In genomic region chr20:13580725-13581124, GRCh38 we compare ENCODE assay signal across 15 cellular contexts. TPM values are rescaled to one million over a fixed set of nuclear protein-coding genes. Genes with fewer than 3 reads are reported as not detected.
DNase-seq lines count a peak whose midpoint lies in the region; ATAC-seq and TF ChIP-seq lines count a peak whose summit lies in the region.
"Had no signal": no experiment of that assay in that cellular context is flagged by ENCODE, and none has a peak within 500 bp of the region (broad histone marks: within the 10 kb centered on the region; RNA-seq: fewer than 3 reads in every experiment).

No MANE protein-coding gene starts in this region.

- H3K36me3 ChIP-seq in heart right ventricle, result peaks cover 0 to 46% (median 5%) of the 10 kb centered on the region in 9 donors
- peaks cover 26% of the 10 kb centered on the region for H3K36me3 ChIP-seq in left ventricle myocardium inferior
- no peaks in the 10 kb centered on the region for H3K36me3 ChIP-seq in brain microvascular endothelial cell (replicated peaks)
- no peaks in the 10 kb centered on the region for H3K36me3 ChIP-seq in MM.1S (replicated peaks; ENCODE audit: insufficient read depth, low read length)

- 76 to 79% methylated on average over 5 of the region's 5 CpGs for WGBS in heart right ventricle, 2 donors

- in situ Hi-C loops in brain microvascular endothelial cell (cut with HindIII; ENCODE audit: low pct_ligation_motif_present, low sequenced_read_pairs), result no loop called here

- H3K4me3 ChIP-seq in heart right ventricle (no peak overlapping the region), left ventricle myocardium inferior (no peak overlapping the region), brain microvascular endothelial cell (ENCODE audit: low read depth, low read length) (no peak overlapping the region), MM.1S (ENCODE audit: low read length) (no peak overlapping the region)
- H3K4me3 ChIP-seq: HAP-1 had no signal

- H2AFZ ChIP-seq in MM.1S (ENCODE audit: low read length), result no peak overlapping the region

- no peaks in the 10 kb centered on the region for H3F3A ChIP-seq in MM.1S (ENCODE audit: insufficient read depth, low read length)

- intact Hi-C loops in heart right ventricle (cut with DNase I) (no loop called here), cardiac septum (cut with DNase I) (no loop called here), left ventricle myocardium inferior (cut with micrococcal nuclease) (no loop called here)

- no peaks in the 10 kb centered on the region for H3K9me2 ChIP-seq in MM.1S (replicated peaks; ENCODE audit: insufficient read depth, low read length)

- peaks cover 0 to 21% (median 2%) of the 10 kb centered on the region in 11 donors for H3K9me3 ChIP-seq in heart right ventricle
- peaks cover 15% of the 10 kb centered on the region for H3K9me3 ChIP-seq in left ventricle myocardium inferior (replicated peaks)
- H3K9me3 ChIP-seq in MM.1S (replicated peaks; ENCODE audit: insufficient read depth, low read length), result no peaks in the 10 kb centered on the region

- H3K9ac ChIP-seq in MM.1S (ENCODE audit: low read length), result no peak overlapping the region

- peak overlapping the region in 1 of 10 donors; percentile 6 for H3K27ac ChIP-seq in heart right ventricle
- H3K27ac ChIP-seq in left ventricle myocardium inferior (replicated peaks), result peak overlapping the region; percentile 20
- no peak overlapping the region for H3K27ac ChIP-seq in brain microvascular endothelial cell
- H3K27ac ChIP-seq in MM.1S (ENCODE audit: low read length), result no peak overlapping the region

- H3K4me1 ChIP-seq in heart right ventricle, result peaks cover 0 to 3% (median 0%) of the 10 kb centered on the region in 9 donors
- no peaks in the 10 kb centered on the region for H3K4me1 ChIP-seq in left ventricle myocardium inferior
- no peaks in the 10 kb centered on the region for H3K4me1 ChIP-seq in MM.1S (ENCODE audit: low read length)
- H3K4me1 ChIP-seq: HAP-1 had no signal

- TF ChIP-seq CTCF in heart right ventricle (IDR thresholded peaks at IDR 0.05) (no peak), left ventricle myocardium inferior (IDR thresholded peaks at IDR 0.05; ENCODE audit: borderline replicate concordance) (no peak), brain microvascular endothelial cell (IDR thresholded peaks at IDR 0.05; ENCODE audit: low read depth, low read length, missing control alignments) (no peak), MM.1S (IDR thresholded peaks at IDR 0.05; ENCODE audit: low read length) (no peak)

- H3K79me2 ChIP-seq in MM.1S (ENCODE audit: low read length), result no peaks in the 10 kb centered on the region

- no peak overlapping the region for H3K4me2 ChIP-seq in MM.1S (ENCODE audit: low read depth, low read length)

- ATAC-seq in heart right ventricle, result peak in 5 of 8 donors; percentile 51 to 79 (median 61)
- peak; percentile 45 for ATAC-seq in left lobe of liver

- H4K20me1 ChIP-seq in MM.1S (ENCODE audit: insufficient read depth, low read length), result no peaks in the 10 kb centered on the region

- DNase-seq in heart right ventricle (no peak), cardiac septum (ENCODE audit: low spot score) (no peak), left ventricle myocardium inferior (no peak), left lobe of liver (ENCODE audit: low spot score) (no peak), brain microvascular endothelial cell (no peak), MM.1S (no peak)
- DNase-seq: C1 segment of cervical spinal cord; Calu3; CD4-positive, alpha-beta memory T cell; COR-L47; DMS53; DND-41; GOT3; HFFc6 had no signal

- H3K27me3 ChIP-seq in heart right ventricle (no peaks in the 10 kb centered on the region), left ventricle myocardium inferior (ENCODE audit: low read depth) (no peaks in the 10 kb centered on the region), brain microvascular endothelial cell (replicated peaks) (no peaks in the 10 kb centered on the region), MM.1S (replicated peaks; ENCODE audit: insufficient read depth, low read length) (no peaks in the 10 kb centered on the region)

RNA-seq across cellular contexts. Expression of gene TASP1, which starts 58.0 kb away (rescaled TPM):
- 1 to 10 TPM; 4.6 to 8.5 (median 6.0) TPM for total RNA-seq in heart right ventricle
- polyA plus RNA-seq in heart right ventricle, result 1 to 10 TPM; 2.1 to 3.7 TPM
- total RNA-seq in cardiac septum, result 9.7 TPM
- total RNA-seq in left ventricle myocardium inferior, result 5.5 TPM
- total RNA-seq in left lobe of liver, result 5.1 TPM
